In genomic region chrX:394830-395229, GRCh38 we compare ENCODE assay signal across 7 cellular contexts.
"Had no signal": no experiment of that assay in that cellular context is flagged by ENCODE, and none has a peak within 500 bp of the region (broad histone marks: within the 10 kb centered on the region; RNA-seq: fewer than 3 reads in every experiment).

No MANE protein-coding gene starts in this region.

- FAIRE-seq: G401.6, GM12878, GM12891, GM12892, GM18507, GM19239 had no signal

- H3K4me3 ChIP-seq: GM12878 had no signal

- DNase-seq: GDM1 had no signal

- ATAC-seq: GM12878 had no signal
